Comparison of ENCODE assay signal across 16 cellular contexts in the genomic region with DNA sequence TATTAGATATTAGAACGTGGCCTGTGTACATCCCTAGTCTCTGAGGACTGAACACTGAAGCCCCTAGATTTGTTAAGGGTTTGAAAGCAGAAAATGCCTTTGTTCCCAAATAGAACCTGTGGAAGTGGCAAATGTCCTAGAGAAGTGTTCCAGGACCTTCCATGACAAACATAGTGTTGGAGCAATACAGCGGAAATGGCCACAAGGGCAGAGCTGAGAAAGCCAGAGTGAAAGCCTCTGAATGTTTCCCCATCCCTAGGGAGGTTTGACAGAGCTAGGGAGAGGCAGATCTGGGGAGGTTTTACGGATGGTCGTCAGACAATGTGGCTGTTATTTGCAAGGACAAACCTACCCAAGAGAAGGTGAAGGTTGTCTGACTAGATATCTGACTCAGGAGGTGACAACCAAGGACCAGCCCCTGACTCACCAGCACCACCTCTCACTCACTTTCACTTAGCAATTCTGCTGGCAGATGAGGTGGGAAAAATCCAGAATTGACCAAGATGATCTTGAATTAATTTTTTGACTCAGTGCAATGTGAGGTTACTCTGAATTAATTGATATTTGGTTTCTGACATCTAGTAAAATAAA. TPM values are rescaled to one million over a fixed set of nuclear protein-coding genes. Genes with fewer than 3 reads are reported as not detected.
DNase-seq lines count a peak whose midpoint lies in the region; ATAC-seq, FAIRE-seq and TF ChIP-seq lines count a peak whose summit lies in the region.
"Had no signal": no experiment of that assay in that cellular context is flagged by ENCODE, and none has a peak within 500 bp of the region (broad histone marks: within the 10 kb centered on the region; RNA-seq: fewer than 3 reads in every experiment).

No MANE protein-coding gene starts in this region.

- H3K9me3 Mint-ChIP-seq in activated T-cell treated with anti-CD3 and anti-CD28 coated beads, Interleukin-2, amount 50 U/mL, for 72 hours, result no peaks in the 10 kb centered on the region
- H3K9me3 Mint-ChIP-seq: natural killer cell treated with Interleukin-12 subunit alpha and Interleukin-12 subunit beta and Interleukin-15 and Interleukin-18, amount 100 ng/mL, for 72 hours had no signal

- peak; percentile 64 to 73 for ATAC-seq in activated T-cell treated with anti-CD3 and anti-CD28 coated beads, Interleukin-2, amount 50 U/mL, for 72 hours (replicated peaks in 1 of 2)
- ATAC-seq in HG03139 (IDR thresholded peaks at IDR 0.05; ENCODE audit: unreplicated experiment), result no peak
- ATAC-seq in HG03280 (IDR thresholded peaks at IDR 0.05; ENCODE audit: unreplicated experiment), result no peak

- no peak overlapping the region for H3K27ac Mint-ChIP-seq in activated T-cell treated with anti-CD3 and anti-CD28 coated beads, Interleukin-2, amount 50 U/mL, for 72 hours
- H3K27ac Mint-ChIP-seq: natural killer cell treated with Interleukin-12 subunit alpha and Interleukin-12 subunit beta and Interleukin-15 and Interleukin-18, amount 100 ng/mL, for 72 hours had no signal

- no peaks in the 10 kb centered on the region for H3K27me3 Mint-ChIP-seq in activated T-cell treated with anti-CD3 and anti-CD28 coated beads, Interleukin-2, amount 50 U/mL, for 72 hours (ENCODE audit: low read depth)

- H3K27me3 ChIP-seq in bronchial epithelial cell (ENCODE audit: control insufficient read depth, insufficient read depth, low read length), result no peaks in the 10 kb centered on the region

- H3K4me1 Mint-ChIP-seq in activated T-cell treated with anti-CD3 and anti-CD28 coated beads, Interleukin-2, amount 50 U/mL, for 72 hours (ENCODE audit: low read depth), result peaks cover 10% of the 10 kb centered on the region

- FAIRE-seq in bronchial epithelial cell (lab: Jason Lieb, UNC), result no peak

- DNase-seq in activated T-cell treated with anti-CD3 and anti-CD28 coated beads, Interleukin-2, amount 50 U/mL, for 72 hours, result peak; percentile 3 to 21
- no peak for DNase-seq in activated T-cell treated with anti-CD3 and anti-CD28 coated beads, Interleukin-2, amount 50 U/mL, for 1 hour
- DNase-seq in HT-29 (ENCODE audit: low spot score), result peak; percentile 6
- DNase-seq in bronchial epithelial cell (ENCODE audit: low read depth), result peak; percentile 69
- DNase-seq in retina, result peak; percentile 22
- DNase-seq in GM19240 (ENCODE audit: insufficient read length, low spot score), result no peak
- DNase-seq: C1 segment of cervical spinal cord; KG1; kidney glomerular epithelial cell; NCI-H2081; stimulated activated CD8-positive, alpha-beta memory T cell treated with anti-CD3 and anti-CD28 coated beads, Interleukin-4, amount 100 ng/mL, for 48 hours had no signal

- no peak overlapping the region for H3K4me3 ChIP-seq in bronchial epithelial cell (ENCODE audit: low read depth, low read length)
- H3K4me3 ChIP-seq: PC-9, skin epidermis had no signal

- no peaks in the 10 kb centered on the region for H3K36me3 Mint-ChIP-seq in activated T-cell treated with anti-CD3 and anti-CD28 coated beads, Interleukin-2, amount 50 U/mL, for 72 hours (ENCODE audit: insufficient read depth in 2 of 2)
- H3K36me3 Mint-ChIP-seq: natural killer cell treated with Interleukin-12 subunit alpha and Interleukin-12 subunit beta and Interleukin-15 and Interleukin-18, amount 100 ng/mL, for 72 hours had no signal

- H3K36me3 ChIP-seq in bronchial epithelial cell (ENCODE audit: control insufficient read depth, insufficient read depth, low read length), result no peaks in the 10 kb centered on the region

- no peak overlapping the region for H3K4me3 Mint-ChIP-seq in activated T-cell treated with anti-CD3 and anti-CD28 coated beads, Interleukin-2, amount 50 U/mL, for 72 hours
- H3K4me3 Mint-ChIP-seq: natural killer cell treated with Interleukin-12 subunit alpha and Interleukin-12 subunit beta and Interleukin-15 and Interleukin-18, amount 100 ng/mL, for 72 hours had no signal

- TF ChIP-seq CTCF in bronchial epithelial cell (IDR thresholded peaks at IDR 0.05; ENCODE audit: insufficient read depth, low read length, severe bottlenecking), result no peak

RNA-seq across cellular contexts. Expression of gene RBM43, which starts 24.1 kb away (rescaled TPM):
- total RNA-seq in activated T-cell treated with anti-CD3 and anti-CD28 coated beads, Interleukin-2, amount 50 U/mL, for 72 hours, result 1 to 10 TPM; 5.2 to 5.5 TPM
- total RNA-seq in HT-29 (2014; rRNA removed; shearing (Covaris generic)), result 1.2 and 1.8 TPM in 2 replicates
- total RNA-seq in bronchial epithelial cell, result 0.51 and 0.79 TPM in 2 replicates

RNA-seq across cellular contexts. Expression of gene NMI, which starts 52.0 kb away (rescaled TPM):
- total RNA-seq in activated T-cell treated with anti-CD3 and anti-CD28 coated beads, Interleukin-2, amount 50 U/mL, for 72 hours, result 10 to 100 TPM; 28.8 to 39.0 TPM
- total RNA-seq in HT-29 (2014; rRNA removed; shearing (Covaris generic)), result 13.8 and 14.4 TPM in 2 replicates
- 1.3 and 2.6 TPM in 2 replicates for total RNA-seq in bronchial epithelial cell

Comparison
In these comparisons a context has a peak if more than half of its experiments do, and no peak if none do; other contexts are left out.
1. DNase-seq: peak in activated T-cell treated with anti-CD3 and anti-CD28 coated beads, Interleukin-2, amount 50 U/mL, for 72 hours (2 of 2), HT-29 (single experiment), bronchial epithelial cell (single experiment) and retina (single experiment); none in activated T-cell treated with anti-CD3 and anti-CD28 coated beads, Interleukin-2, amount 50 U/mL, for 1 hour (single experiment) and GM19240 (single experiment).
2. ATAC-seq: peak in activated T-cell treated with anti-CD3 and anti-CD28 coated beads, Interleukin-2, amount 50 U/mL, for 72 hours (2 of 2); none in HG03139 (single experiment) and HG03280 (single experiment).